ENCODE assay signal across 22 cellular contexts in the genomic region with DNA sequence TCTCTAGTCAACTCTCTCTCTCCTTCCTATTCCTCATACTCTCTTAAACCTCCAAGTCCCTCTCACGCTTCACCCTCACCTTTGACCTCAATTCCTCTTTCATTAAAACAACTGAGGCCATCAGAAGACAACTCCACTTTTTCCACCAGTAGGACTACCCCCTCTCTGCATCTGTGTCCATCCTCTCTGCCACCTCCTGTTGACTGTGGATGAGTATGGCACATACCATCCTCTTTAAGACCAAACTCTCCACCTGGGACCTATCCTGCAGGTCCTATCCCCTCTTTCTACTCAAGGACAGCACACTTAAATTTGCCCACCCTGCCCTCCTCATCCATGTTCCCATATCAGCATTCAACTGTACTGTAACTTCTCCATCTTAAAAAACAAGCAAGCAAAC.
"Had no signal": no experiment of that assay in that cellular context is flagged by ENCODE, and none has a peak within 500 bp of the region (broad histone marks: within the 10 kb centered on the region; RNA-seq: fewer than 3 reads in every experiment).

No MANE protein-coding gene starts in this region.

- H3K9ac ChIP-seq: KMS-11, SK-N-SH had no signal

- H3K4me3 ChIP-seq: K562 had no signal

- H3K27ac ChIP-seq: KMS-11, RWPE1 had no signal

- H3K27ac Mint-ChIP-seq: IgD-negative memory B cell had no signal

- DNase-seq: Kasumi-1, MM.1S, NCI-H1092 treated with DMSO at 0.1 percent for 48 hours, NCI-H1436, NCI-H187, NCI-H2029, NCI-H2081 treated with DMSO at 0.1 percent for 48 hours, NCI-H2171, NCI-H226, NCI-H446, NCI-H510A, NCI-H524 treated with DMSO at 0.1 percent for 48 hours, NCI-H69, NCI-H774, SHP77, SK-N-SH, SW 1271 had no signal

- H3K9me2 ChIP-seq: SK-N-SH had no signal

- H3K4me2 ChIP-seq: KMS-11, SK-N-SH had no signal

- H3K36me3 Mint-ChIP-seq: IgD-negative memory B cell had no signal

- H3K9me3 ChIP-seq: SK-N-SH had no signal

- H3K4me3 Mint-ChIP-seq: IgD-negative memory B cell had no signal

- ATAC-seq: HepG2, K562 had no signal
